ENCODE assay signal across 9 cellular contexts in genomic region chr12:54306925-54307731, GRCh38. TPM values are rescaled to one million over a fixed set of nuclear protein-coding genes. Genes with fewer than 3 reads are reported as not detected.
A peak's percentile ranks its signal among the peaks of the same experiment; 100 is the strongest.
DNase-seq lines count a peak whose midpoint lies in the region; ATAC-seq and TF ChIP-seq lines count a peak whose summit lies in the region.
"Had no signal": no experiment of that assay in that cellular context is flagged by ENCODE, and none has a peak within 500 bp of the region (broad histone marks: within the 10 kb centered on the region; RNA-seq: fewer than 3 reads in every experiment).

No MANE protein-coding gene starts in this region.

- POLR2A ChIA-PET in activated CD4-positive, alpha-beta T cell treated with anti-CD3 and anti-CD28 coated beads for 36 hours (lab: Charles Lee): interaction anchor here (0.7 to 1.2 kb wide), 3 partner anchors 8 to 20 kb away, joined by 3 to 4 read pairs (median 4); partner anchors contain the start of gene COPZ1
- POLR2A ChIA-PET in SK-N-SH (lab: Yijun Ruan, JAX): interaction anchor here (1.3 to 1.6 kb wide), 2 partner anchors 11 to 28 kb away, joined by 3 to 4 read pairs; no protein-coding TSS in a partner anchor

- H3K27ac ChIP-seq in SK-N-SH (ENCODE audit: low read depth in 2 of 2, low read length in 1 of 2): no peak overlapping the region

- TF ChIP-seq RAD21 in SK-N-SH (IDR thresholded peaks at IDR 0.05; ENCODE audit: low read length): no peak

- H3K4me1 ChIP-seq in SK-N-SH (ENCODE audit: control insufficient read depth in 1 of 2, insufficient read depth in 2 of 2, low read depth in 1 of 2, low read length in 1 of 2): peaks cover 0 to 7% of the 10 kb centered on the region in 2 experiments; a peak in 1 of 4 replicates

- no peak overlapping the region for H2AFZ ChIP-seq in SK-N-SH (ENCODE audit: low read depth)

- H4K20me1 ChIP-seq in SK-N-SH (ENCODE audit: insufficient read depth): no peaks in the 10 kb centered on the region

- TF ChIP-seq EP300 in SK-N-SH (IDR thresholded peaks at IDR 0.05; ENCODE audit: borderline replicate concordance in 1 of 2, low read depth in 1 of 2, low read length in 1 of 2): no peak

- TF ChIP-seq CTCF in SK-N-SH (IDR thresholded peaks at IDR 0.05): no peak

- peak; percentile 58 for ATAC-seq in activated CD4-positive, alpha-beta T cell treated with anti-CD3 and anti-CD28 coated beads for 36 hours
- ATAC-seq in Right ventricle myocardium inferior (peak; percentile 74), HG02759 (IDR thresholded peaks at IDR 0.05; ENCODE audit: unreplicated experiment) (no peak)
- ATAC-seq in stimulated activated effector memory CD8-positive, alpha-beta T cell treated with anti-CD3 and anti-CD28 coated beads, Interleukin-12 subunit alpha, Interleukin-12 subunit beta, amount 100 ng/mL, for 72 hours: peak; percentile 83

- no peaks in the 10 kb centered on the region for H3K36me3 ChIP-seq in SK-N-SH (replicated peaks in 1 of 2; ENCODE audit: control insufficient read depth in 1 of 2, insufficient read depth in 2 of 2, low read length in 1 of 2)

- H3K4me3 Mint-ChIP-seq in activated CD4-positive, alpha-beta T cell treated with anti-CD3 and anti-CD28 coated beads for 36 hours: no peak overlapping the region
- H3K4me3 Mint-ChIP-seq in stimulated activated effector memory CD8-positive, alpha-beta T cell treated with anti-CD3 and anti-CD28 coated beads, Interleukin-12 subunit alpha, Interleukin-12 subunit beta, amount 100 ng/mL, for 72 hours: peak overlapping the region; percentile 3
- H3K4me3 Mint-ChIP-seq: CD4-positive, CD25-positive, alpha-beta regulatory T cell had no signal

- CTCF ChIA-PET in activated CD4-positive, alpha-beta T cell treated with anti-CD3 and anti-CD28 coated beads for 36 hours (lab: Charles Lee): interaction anchor here (0.5 to 2.4 kb wide), 11 partner anchors 13 to 93 kb away, joined by 3 to 10 read pairs (median 5); partner anchors contain the start of gene COPZ1
- CTCF ChIA-PET in SK-N-SH (lab: Yijun Ruan, JAX): interaction anchor here (0.6 to 1.9 kb wide), 12 partner anchors 13 to 630 kb away, joined by 3 to 13 read pairs (median 4); partner anchors contain the start of genes CBX5 and HOXC10

- peaks cover 28% of the 10 kb centered on the region for H3K27me3 Mint-ChIP-seq in activated CD4-positive, alpha-beta T cell treated with anti-CD3 and anti-CD28 coated beads for 36 hours

- H3K27me3 ChIP-seq in SK-N-SH (ENCODE audit: insufficient read depth): no peaks in the 10 kb centered on the region; the same call in 1 of the 2 replicates

- no peak overlapping the region for H3K9ac ChIP-seq in SK-N-SH

- no peak overlapping the region for H3K27ac Mint-ChIP-seq in activated CD4-positive, alpha-beta T cell treated with anti-CD3 and anti-CD28 coated beads for 36 hours
- peak overlapping the region; percentile 80 for H3K27ac Mint-ChIP-seq in stimulated activated effector memory CD8-positive, alpha-beta T cell treated with anti-CD3 and anti-CD28 coated beads, Interleukin-12 subunit alpha, Interleukin-12 subunit beta, amount 100 ng/mL, for 72 hours
- H3K27ac Mint-ChIP-seq: CD4-positive, CD25-positive, alpha-beta regulatory T cell had no signal

- H3K9me2 ChIP-seq in SK-N-SH: no peaks in the 10 kb centered on the region

- H3F3A ChIP-seq in SK-N-SH (replicated peaks; ENCODE audit: insufficient read depth): no peaks in the 10 kb centered on the region

- DNase-seq in activated CD4-positive, alpha-beta T cell treated with anti-CD3 and anti-CD28 coated beads for 36 hours: peak; percentile 53
- no peak for DNase-seq in activated CD4-positive, alpha-beta T cell treated with anti-CD3 and anti-CD28 coated beads, Interleukin-2, amount 50 U/mL, for 1 hour
- DNase-seq in SK-N-SH: peak; percentile 59
- DNase-seq in Right ventricle myocardium inferior (ENCODE audit: missing footprints): peak; percentile 95
- DNase-seq in stimulated activated effector memory CD8-positive, alpha-beta T cell treated with anti-CD3 and anti-CD28 coated beads, Interleukin-12 subunit alpha, Interleukin-12 subunit beta, amount 100 ng/mL, for 72 hours (ENCODE audit: low spot score in 2 of 2): peak in 1 of 2 donors; percentile 69
- no peak for DNase-seq in cortex of kidney (lab: John Stamatoyannopoulos, UW)
- DNase-seq in NCI-H526 treated with DMSO at 0.1 percent for 48 hours (lab: John Stamatoyannopoulos, UW): no peak

- H3K9me3 Mint-ChIP-seq in activated CD4-positive, alpha-beta T cell treated with anti-CD3 and anti-CD28 coated beads for 36 hours (ENCODE audit: low read depth): no peaks in the 10 kb centered on the region
- no peaks in the 10 kb centered on the region for H3K9me3 Mint-ChIP-seq in stimulated activated effector memory CD8-positive, alpha-beta T cell treated with anti-CD3 and anti-CD28 coated beads, Interleukin-12 subunit alpha, Interleukin-12 subunit beta, amount 100 ng/mL, for 72 hours

- H3K9me3 ChIP-seq in SK-N-SH: no peaks in the 10 kb centered on the region

- H3K4me1 Mint-ChIP-seq in activated CD4-positive, alpha-beta T cell treated with anti-CD3 and anti-CD28 coated beads for 36 hours: peaks cover 6% of the 10 kb centered on the region
- H3K4me1 Mint-ChIP-seq in stimulated activated effector memory CD8-positive, alpha-beta T cell treated with anti-CD3 and anti-CD28 coated beads, Interleukin-12 subunit alpha, Interleukin-12 subunit beta, amount 100 ng/mL, for 72 hours: peaks cover 38% of the 10 kb centered on the region

- no peaks in the 10 kb centered on the region for H3K36me3 Mint-ChIP-seq in activated CD4-positive, alpha-beta T cell treated with anti-CD3 and anti-CD28 coated beads for 36 hours (ENCODE audit: low read depth)
- H3K36me3 Mint-ChIP-seq in stimulated activated effector memory CD8-positive, alpha-beta T cell treated with anti-CD3 and anti-CD28 coated beads, Interleukin-12 subunit alpha, Interleukin-12 subunit beta, amount 100 ng/mL, for 72 hours: no peaks in the 10 kb centered on the region
- H3K36me3 Mint-ChIP-seq: CD4-positive, CD25-positive, alpha-beta regulatory T cell had no signal

- no peaks in the 10 kb centered on the region for H3K79me2 ChIP-seq in SK-N-SH (ENCODE audit: insufficient read depth)

- H3K4me2 ChIP-seq in SK-N-SH: no peak overlapping the region

- intact Hi-C loops in activated CD4-positive, alpha-beta T cell treated with anti-CD3 and anti-CD28 coated beads for 36 hours (cut with DNase I, micrococcal nuclease): no loop called here
- intact Hi-C loops in Right ventricle myocardium inferior (cut with DNase I): no loop called here

- no peak overlapping the region for H3K4me3 ChIP-seq in SK-N-SH (ENCODE audit: low read depth in 2 of 2, low read length in 1 of 2)

- 52% methylated on average over 7 of the region's 8 CpGs for WGBS in SK-N-SH (ENCODE audit: low lambda C conversion rate)

TF ChIP-seq in SK-N-SH, 30 proteins besides CTCF, POLR2A, EP300 and RAD21:
- TF ChIP-seq GATA2 (CRISPR knock-in tag; IDR thresholded peaks at IDR 0.05) (no peak), RXRA (IDR thresholded peaks at IDR 0.05; ENCODE audit: borderline replicate concordance, low read depth) (no peak), GABPA (IDR thresholded peaks at IDR 0.05; ENCODE audit: low read depth) (no peak), CHD2 (IDR thresholded peaks at IDR 0.05; ENCODE audit: low read length, partially characterized antibody) (no peak), SIN3A (IDR thresholded peaks at IDR 0.05; ENCODE audit: borderline replicate concordance, low read depth, low read length) (no peak), MXI1 (IDR thresholded peaks at IDR 0.05; ENCODE audit: low read depth, low read length) (no peak)

RNA-seq across cellular contexts. Expression of gene NFE2, which starts 6.3 kb away (rescaled TPM):
- total RNA-seq in activated CD4-positive, alpha-beta T cell treated with anti-CD3 and anti-CD28 coated beads for 36 hours: not detected
- polyA plus RNA-seq in SK-N-SH (2012; rRNA removed): 0.16 and 0.25 TPM in 2 replicates
- 0.10 and 0.13 TPM in 2 replicates for polyA plus RNA-seq in SK-N-SH (2012; cell fraction: cytosol; rRNA removed)
- polyA plus RNA-seq in SK-N-SH (2012; cell fraction: nucleus; rRNA removed): 0.17 and 0.25 TPM in 2 replicates
- total RNA-seq in Right ventricle myocardium inferior: 1.1 TPM

RNA-seq across cellular contexts. Expression of gene COPZ1, which starts 17.8 kb away (rescaled TPM):
- 10 to 100 TPM; 95.2 to 98.7 TPM for total RNA-seq in activated CD4-positive, alpha-beta T cell treated with anti-CD3 and anti-CD28 coated beads for 36 hours
- polyA plus RNA-seq in SK-N-SH (2012; rRNA removed): 111 and 156 TPM in 2 replicates
- 143 and 154 TPM in 2 replicates for polyA plus RNA-seq in SK-N-SH (2012; cell fraction: cytosol; rRNA removed)
- 31.4 and 71.4 TPM in 2 replicates for polyA plus RNA-seq in SK-N-SH (2012; cell fraction: nucleus; rRNA removed)
- 130 TPM for total RNA-seq in Right ventricle myocardium inferior

RNA-seq across cellular contexts. Expression of gene HNRNPA1, which starts 26.6 kb away (rescaled TPM):
- total RNA-seq in activated CD4-positive, alpha-beta T cell treated with anti-CD3 and anti-CD28 coated beads for 36 hours: 1,000 to 10,000 TPM; 1,642 to 2,308 TPM
- 773 and 841 TPM in 2 replicates for polyA plus RNA-seq in SK-N-SH (2012; rRNA removed)
- polyA plus RNA-seq in SK-N-SH (2012; cell fraction: cytosol; rRNA removed): 1,054 and 1,304 TPM in 2 replicates
- 350 and 539 TPM in 2 replicates for polyA plus RNA-seq in SK-N-SH (2012; cell fraction: nucleus; rRNA removed)
- 371 TPM for total RNA-seq in Right ventricle myocardium inferior

RNA-seq across cellular contexts. Expression of gene CBX5, which starts 27.2 kb away (rescaled TPM):
- 100 to 1,000 TPM; 140 to 146 TPM for total RNA-seq in activated CD4-positive, alpha-beta T cell treated with anti-CD3 and anti-CD28 coated beads for 36 hours
- polyA plus RNA-seq in SK-N-SH (2012; rRNA removed): 11.6 and 14.1 TPM in 2 replicates
- polyA plus RNA-seq in SK-N-SH (2012; cell fraction: cytosol; rRNA removed): 15.2 and 17.9 TPM in 2 replicates
- polyA plus RNA-seq in SK-N-SH (2012; cell fraction: nucleus; rRNA removed): 8.3 and 12.6 TPM in 2 replicates
- total RNA-seq in Right ventricle myocardium inferior: 43.0 TPM

RNA-seq across cellular contexts. Expression of gene GPR84, which starts 57.2 kb away (rescaled TPM):
- 1 to 10 TPM in 1 of 2 experiments, under 1 TPM in 1; 0.98 to 1.7 TPM for total RNA-seq in activated CD4-positive, alpha-beta T cell treated with anti-CD3 and anti-CD28 coated beads for 36 hours
- 0.03 TPM in 1 of 2 replicates, not detected in the other for polyA plus RNA-seq in SK-N-SH (2012; rRNA removed)
- polyA plus RNA-seq in SK-N-SH (2012; cell fraction: cytosol; rRNA removed): not detected in 2 replicates
- 0.18 and 0.23 TPM in 2 replicates for polyA plus RNA-seq in SK-N-SH (2012; cell fraction: nucleus; rRNA removed)
- 0.22 TPM for total RNA-seq in Right ventricle myocardium inferior
- total RNA-seq: CD4-positive, CD25-positive, alpha-beta regulatory T cell had no signal
- polyA plus RNA-seq: CD4-positive, CD25-positive, alpha-beta regulatory T cell had no signal

Comparison
In these comparisons a context has a peak if more than half of its experiments do, and no peak if none do; other contexts are left out.
1. DNase-seq: peak in activated CD4-positive, alpha-beta T cell treated with anti-CD3 and anti-CD28 coated beads for 36 hours (single experiment), SK-N-SH (single experiment) and Right ventricle myocardium inferior (single experiment); none in activated CD4-positive, alpha-beta T cell treated with anti-CD3 and anti-CD28 coated beads, Interleukin-2, amount 50 U/mL, for 1 hour (single experiment), cortex of kidney (single experiment) and NCI-H526 treated with DMSO at 0.1 percent for 48 hours (single experiment).